In genomic region chr12:105992849-105993740, GRCh38 we compare ENCODE assay signal across 19 cellular contexts.
DNase-seq lines count a peak whose midpoint lies in the region; TF ChIP-seq lines count a peak whose summit lies in the region.
"Had no signal": no experiment of that assay in that cellular context is flagged by ENCODE, and none has a peak within 500 bp of the region (broad histone marks: within the 10 kb centered on the region; RNA-seq: fewer than 3 reads in every experiment).

No MANE protein-coding gene starts in this region.

- no peaks in the 10 kb centered on the region for H3K36me3 Mint-ChIP-seq in nephron (ENCODE audit: low read depth)
- no peaks in the 10 kb centered on the region for H3K36me3 Mint-ChIP-seq in MCF 10A (ENCODE audit: insufficient read depth, unreplicated experiment)
- H3K36me3 Mint-ChIP-seq: activated naive CD8-positive, alpha-beta T cell had no signal

- peaks cover 38% of the 10 kb centered on the region for H3K4me1 Mint-ChIP-seq in nephron
- no peaks in the 10 kb centered on the region for H3K4me1 Mint-ChIP-seq in MCF 10A (ENCODE audit: insufficient read depth, unreplicated experiment)
- H3K4me1 Mint-ChIP-seq: activated B cell treated with CpG ODN at 0.5 μM for 24 hours, B cell had no signal

- no peak overlapping the region for H2AFZ ChIP-seq in SK-N-SH (ENCODE audit: low read depth)

- H3K4me3 Mint-ChIP-seq in nephron, result no peak overlapping the region
- H3K4me3 Mint-ChIP-seq in MCF 10A (ENCODE audit: unreplicated experiment), result no peak overlapping the region
- H3K4me3 Mint-ChIP-seq: activated B cell treated with CpG ODN at 0.5 μM for 24 hours; activated naive CD8-positive, alpha-beta T cell; B cell; dendritic cell treated with granulocyte-macrophage colony-stimulating factor and Interleukin-4, amounts not matched to agents 40 ng/mL and 50 ng/mL, for 4 days had no signal

- WGBS in SK-N-SH (ENCODE audit: low lambda C conversion rate), result 66% methylated on average over 14 of the region's 14 CpGs

- no peak for TF ChIP-seq EP300 in SK-N-SH (IDR thresholded peaks at IDR 0.05; ENCODE audit: borderline replicate concordance in 1 of 2, low read depth in 1 of 2, low read length in 1 of 2)

- no peak overlapping the region for H3K9ac ChIP-seq in SK-N-SH

- H3K9me3 Mint-ChIP-seq in nephron (peaks cover 2% of the 10 kb centered on the region), MCF 10A (ENCODE audit: unreplicated experiment) (no peaks in the 10 kb centered on the region)
- H3K9me3 Mint-ChIP-seq: activated B cell treated with CpG ODN at 0.5 μM for 24 hours; dendritic cell treated with granulocyte-macrophage colony-stimulating factor and Interleukin-4, amounts not matched to agents 40 ng/mL and 50 ng/mL, for 4 days had no signal

- no peaks in the 10 kb centered on the region for H3K9me3 ChIP-seq in SK-N-SH
- H3K9me3 ChIP-seq: psoas muscle, upper lobe of left lung had no signal

- no peak for TF ChIP-seq CTCF in SK-N-SH (IDR thresholded peaks at IDR 0.05)
- no peak for TF ChIP-seq CTCF in fibroblast of pulmonary artery (IDR thresholded peaks at IDR 0.05; ENCODE audit: low read length, missing control alignments)
- no peak for TF ChIP-seq CTCF in nephron (IDR thresholded peaks at IDR 0.05; ENCODE audit: unreplicated experiment in 3 of 3)
- no peak for TF ChIP-seq CTCF in MCF 10A (IDR thresholded peaks at IDR 0.05; ENCODE audit: unreplicated experiment)

- H3K36me3 ChIP-seq in SK-N-SH (replicated peaks in 1 of 2; ENCODE audit: control insufficient read depth in 1 of 2, insufficient read depth in 2 of 2, low read length in 1 of 2), result no peaks in the 10 kb centered on the region
- H3K36me3 ChIP-seq: upper lobe of left lung had no signal

- CTCF ChIA-PET in SK-N-SH (lab: Yijun Ruan, JAX) (no interaction called here), MCF 10A (lab: Yijun Ruan, JAX) (interaction anchor here (0.6 to 0.9 kb wide), 4 partner anchors 48 to 161 kb away, joined by 3 to 6 read pairs (median 3); no protein-coding TSS in a partner anchor)

- no TSS peak for BruUV-seq in MCF 10A (replicated peaks; lab: Mats Ljungman, UMichigan)

- H3K27ac Mint-ChIP-seq in nephron (peak overlapping the region; percentile 8 to 71 (median 49)), MCF 10A (ENCODE audit: low read depth, unreplicated experiment) (no peak overlapping the region)
- H3K27ac Mint-ChIP-seq: activated B cell treated with CpG ODN at 0.5 μM for 24 hours; activated naive CD8-positive, alpha-beta T cell; B cell; dendritic cell treated with granulocyte-macrophage colony-stimulating factor and Interleukin-4, amounts not matched to agents 40 ng/mL and 50 ng/mL, for 4 days had no signal

- no peak overlapping the region for H3K4me3 ChIP-seq in SK-N-SH (ENCODE audit: low read depth in 2 of 2, low read length in 1 of 2)
- H3K4me3 ChIP-seq in fibroblast of pulmonary artery (replicated peaks; ENCODE audit: low read depth, low read length), result no peak overlapping the region
- H3K4me3 ChIP-seq: psoas muscle, upper lobe of left lung had no signal

- no peaks in the 10 kb centered on the region for H3K79me2 ChIP-seq in SK-N-SH (ENCODE audit: insufficient read depth)

- no peaks in the 10 kb centered on the region for H3K9me2 ChIP-seq in SK-N-SH

- POLR2A ChIA-PET in SK-N-SH (lab: Yijun Ruan, JAX) (no interaction called here), MCF 10A (lab: Yijun Ruan, JAX) (interaction anchor here (0.7 kb wide), 1 partner anchor 150 kb away, joined by 5 read pairs; no protein-coding TSS in a partner anchor)

- H3K27ac ChIP-seq in SK-N-SH (ENCODE audit: low read depth in 2 of 2, low read length in 1 of 2), result no peak overlapping the region
- H3K27ac ChIP-seq: psoas muscle, upper lobe of left lung had no signal

- no peaks in the 10 kb centered on the region for H4K20me1 ChIP-seq in SK-N-SH (ENCODE audit: insufficient read depth)

- H3F3A ChIP-seq in SK-N-SH (replicated peaks; ENCODE audit: insufficient read depth), result no peaks in the 10 kb centered on the region

- H3K27me3 ChIP-seq in SK-N-SH (ENCODE audit: insufficient read depth), result no peaks in the 10 kb centered on the region
- H3K27me3 ChIP-seq: upper lobe of left lung had no signal

- H3K27me3 Mint-ChIP-seq in nephron (ENCODE audit: low read depth) (peaks cover 14% of the 10 kb centered on the region), MCF 10A (ENCODE audit: insufficient read depth, unreplicated experiment) (no peaks in the 10 kb centered on the region)
- H3K27me3 Mint-ChIP-seq: dendritic cell treated with granulocyte-macrophage colony-stimulating factor and Interleukin-4, amounts not matched to agents 40 ng/mL and 50 ng/mL, for 4 days had no signal

- intact Hi-C loops in MCF 10A (cut with micrococcal nuclease), result no loop called here
- intact Hi-C loops in posterior vena cava (cut with DNase I), result no loop called here

- peak; percentile 48 for DNase-seq in GM03348 (ENCODE audit: low spot score)
- no peak for DNase-seq in SK-N-SH
- DNase-seq in fibroblast of pulmonary artery (ENCODE audit: low read depth), result peak; percentile 84
- no peak for DNase-seq in ecto neural progenitor cell (ENCODE audit: low spot score)
- DNase-seq in MCF 10A (ENCODE audit: unreplicated experiment), result no peak
- no peak for DNase-seq in posterior vena cava (ENCODE audit: low spot score)
- no peak for DNase-seq in NK-92 treated with Interleukin-12 subunit alpha and Interleukin-12 subunit beta, amount 100 ng/mL, for 24 hours (lab: John Stamatoyannopoulos, UW)
- DNase-seq: activated B cell treated with CpG ODN at 0.5 μM for 24 hours; activated CD8-positive, alpha-beta memory T cell treated with anti-CD3 and anti-CD28 coated beads, Interleukin-2, amount 50 U/mL, for 48 hours; DMS53; NCI-H2171 treated with DMSO at 0.1 percent for 48 hours; psoas muscle; stimulated activated CD4-positive, alpha-beta T cell treated with anti-CD3 and anti-CD28 coated beads, Interleukin-4, amount 100 ng/mL, for 1 hour; SW 1271 had no signal

- H3K4me1 ChIP-seq in SK-N-SH (ENCODE audit: control insufficient read depth in 1 of 2, insufficient read depth in 2 of 2, low read depth in 1 of 2, low read length in 1 of 2), result no peaks in the 10 kb centered on the region
- H3K4me1 ChIP-seq: psoas muscle, upper lobe of left lung had no signal

- no peak for TF ChIP-seq RAD21 in SK-N-SH (IDR thresholded peaks at IDR 0.05; ENCODE audit: low read length)

- no peak overlapping the region for H3K4me2 ChIP-seq in SK-N-SH

TF ChIP-seq in SK-N-SH, 30 proteins besides CTCF, POLR2A, EP300 and RAD21:
- peak; percentile 59 for TF ChIP-seq TCF12 (IDR thresholded peaks at IDR 0.05)
- TF ChIP-seq, protein P1, sequence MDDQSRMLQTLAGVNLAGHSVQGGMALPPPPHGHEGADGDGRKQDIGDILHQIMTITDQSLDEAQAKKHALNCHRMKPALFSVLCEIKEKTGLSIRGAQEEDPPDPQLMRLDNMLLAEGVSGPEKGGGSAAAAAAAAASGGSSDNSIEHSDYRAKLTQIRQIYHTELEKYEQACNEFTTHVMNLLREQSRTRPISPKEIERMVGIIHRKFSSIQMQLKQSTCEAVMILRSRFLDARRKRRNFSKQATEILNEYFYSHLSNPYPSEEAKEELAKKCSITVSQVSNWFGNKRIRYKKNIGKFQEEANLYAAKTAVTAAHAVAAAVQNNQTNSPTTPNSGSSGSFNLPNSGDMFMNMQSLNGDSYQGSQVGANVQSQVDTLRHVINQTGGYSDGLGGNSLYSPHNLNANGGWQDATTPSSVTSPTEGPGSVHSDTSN (IDR thresholded peaks at IDR 0.05), result 0 out of 2 replicates have a peak, but pooled peaks have one; percentile 7
- no peak for TF ChIP-seq FOXJ3 (CRISPR knock-in tag; IDR thresholded peaks at IDR 0.05)
TF ChIP-seq in SK-N-SH: peak in this region for 2.

Comparison
In these comparisons a context has a peak if more than half of its experiments do, and no peak if none do; other contexts are left out.
1. DNase-seq: peak in GM03348 (single experiment) and fibroblast of pulmonary artery (single experiment); none in SK-N-SH (single experiment), ecto neural progenitor cell (single experiment), MCF 10A (single experiment), posterior vena cava (single experiment) and NK-92 treated with Interleukin-12 subunit alpha and Interleukin-12 subunit beta, amount 100 ng/mL, for 24 hours (single experiment).